In the genomic region with DNA sequence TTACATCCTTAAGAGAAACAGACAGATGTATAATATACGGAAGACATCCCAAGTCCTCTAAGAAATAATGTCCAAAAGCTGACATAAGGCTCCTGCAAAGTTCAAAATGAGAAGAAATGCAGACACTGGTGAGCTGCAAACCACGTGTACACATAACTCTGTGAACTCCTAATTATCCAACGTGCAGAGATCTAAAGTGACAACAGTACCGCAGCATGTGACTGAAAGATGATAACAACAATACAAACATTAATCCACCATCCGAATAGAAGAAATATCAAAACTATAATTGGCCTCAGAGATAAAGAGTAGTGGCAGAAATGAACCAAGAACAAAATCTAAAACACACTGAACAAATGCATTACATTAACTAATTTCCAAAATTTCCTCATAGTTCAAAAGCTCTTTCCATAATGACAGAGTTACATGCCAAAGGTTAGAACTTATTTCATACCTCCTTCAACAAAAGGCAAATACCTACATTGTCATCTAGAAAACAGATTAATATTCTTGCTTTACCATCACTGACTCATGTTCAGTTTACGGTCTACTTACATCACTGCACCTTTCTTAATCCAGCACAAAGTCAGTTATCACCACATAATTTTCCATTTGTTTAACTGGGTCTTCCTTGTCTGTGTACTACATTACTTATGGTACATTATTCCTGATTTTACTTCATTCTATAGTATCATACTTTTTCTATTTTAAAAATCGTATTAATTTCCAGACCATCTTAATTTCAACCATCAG, we compare ENCODE assay signal across 3 cellular contexts.
TF ChIP-seq lines count a peak whose summit lies in the region.

No MANE protein-coding gene starts in this region.

TF ChIP-seq in SK-N-SH, 30 proteins besides CTCF, POLR2A, EP300 and RAD21:
- TF ChIP-seq ELF1 (IDR thresholded peaks at IDR 0.05) (no peak), RXRA (IDR thresholded peaks at IDR 0.05; ENCODE audit: borderline replicate concordance, low read depth) (no peak), TEAD4 (IDR thresholded peaks at IDR 0.05; ENCODE audit: borderline replicate concordance, insufficient read depth) (no peak), FOSL2 (IDR thresholded peaks at IDR 0.05; ENCODE audit: borderline replicate concordance, low read depth) (no peak), YY1 (IDR thresholded peaks at IDR 0.05; ENCODE audit: low read depth) (no peak), TCF12 (IDR thresholded peaks at IDR 0.05) (no peak), FOXM1 (IDR thresholded peaks at IDR 0.05; ENCODE audit: low read depth) (no peak), TAF1 (IDR thresholded peaks at IDR 0.05; ENCODE audit: borderline replicate concordance, low read depth, low read length) (no peak), JUND (IDR thresholded peaks at IDR 0.05) (no peak), MEF2A (IDR thresholded peaks at IDR 0.05; ENCODE audit: borderline replicate concordance, low read depth) (no peak), NRF1 (IDR thresholded peaks at IDR 0.05; ENCODE audit: low read depth, low read length) (no peak), FOXJ3 (CRISPR knock-in tag; IDR thresholded peaks at IDR 0.05) (no peak), SMC3 (IDR thresholded peaks at IDR 0.05; ENCODE audit: low read depth, low read length) (no peak), RCOR1 (IDR thresholded peaks at IDR 0.05; ENCODE audit: low read length) (no peak), RFX5 (IDR thresholded peaks at IDR 0.05; ENCODE audit: low read length) (no peak), CHD2 (IDR thresholded peaks at IDR 0.05; ENCODE audit: low read length, partially characterized antibody) (no peak)
- TF ChIP-seq, protein P1, sequence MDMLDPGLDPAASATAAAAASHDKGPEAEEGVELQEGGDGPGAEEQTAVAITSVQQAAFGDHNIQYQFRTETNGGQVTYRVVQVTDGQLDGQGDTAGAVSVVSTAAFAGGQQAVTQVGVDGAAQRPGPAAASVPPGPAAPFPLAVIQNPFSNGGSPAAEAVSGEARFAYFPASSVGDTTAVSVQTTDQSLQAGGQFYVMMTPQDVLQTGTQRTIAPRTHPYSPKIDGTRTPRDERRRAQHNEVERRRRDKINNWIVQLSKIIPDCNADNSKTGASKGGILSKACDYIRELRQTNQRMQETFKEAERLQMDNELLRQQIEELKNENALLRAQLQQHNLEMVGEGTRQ (IDR thresholded peaks at IDR 0.05; ENCODE audit: borderline replicate concordance, low read depth, low read length) = no peak
- TF ChIP-seq, protein P2, sequence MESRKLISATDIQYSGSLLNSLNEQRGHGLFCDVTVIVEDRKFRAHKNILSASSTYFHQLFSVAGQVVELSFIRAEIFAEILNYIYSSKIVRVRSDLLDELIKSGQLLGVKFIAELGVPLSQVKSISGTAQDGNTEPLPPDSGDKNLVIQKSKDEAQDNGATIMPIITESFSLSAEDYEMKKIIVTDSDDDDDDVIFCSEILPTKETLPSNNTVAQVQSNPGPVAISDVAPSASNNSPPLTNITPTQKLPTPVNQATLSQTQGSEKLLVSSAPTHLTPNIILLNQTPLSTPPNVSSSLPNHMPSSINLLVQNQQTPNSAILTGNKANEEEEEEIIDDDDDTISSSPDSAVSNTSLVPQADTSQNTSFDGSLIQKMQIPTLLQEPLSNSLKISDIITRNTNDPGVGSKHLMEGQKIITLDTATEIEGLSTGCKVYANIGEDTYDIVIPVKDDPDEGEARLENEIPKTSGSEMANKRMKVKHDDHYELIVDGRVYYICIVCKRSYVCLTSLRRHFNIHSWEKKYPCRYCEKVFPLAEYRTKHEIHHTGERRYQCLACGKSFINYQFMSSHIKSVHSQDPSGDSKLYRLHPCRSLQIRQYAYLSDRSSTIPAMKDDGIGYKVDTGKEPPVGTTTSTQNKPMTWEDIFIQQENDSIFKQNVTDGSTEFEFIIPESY (IDR thresholded peaks at IDR 0.05; ENCODE audit: borderline replicate concordance, low read depth) = no peak
TF ChIP-seq in SK-N-SH: peak in this region for 0.

TF ChIP-seq in SK-N-SH treated with all-trans-retinoic acid at 6 μM for 48 hours, 23 proteins besides CTCF, POLR2A, EP300 and RAD21:
- TF ChIP-seq ZNF8 (CRISPR knock-in tag; IDR thresholded peaks at IDR 0.05) (no peak), ISL1 (CRISPR knock-in tag; IDR thresholded peaks at IDR 0.05) (no peak)
- TF ChIP-seq, protein P3, sequence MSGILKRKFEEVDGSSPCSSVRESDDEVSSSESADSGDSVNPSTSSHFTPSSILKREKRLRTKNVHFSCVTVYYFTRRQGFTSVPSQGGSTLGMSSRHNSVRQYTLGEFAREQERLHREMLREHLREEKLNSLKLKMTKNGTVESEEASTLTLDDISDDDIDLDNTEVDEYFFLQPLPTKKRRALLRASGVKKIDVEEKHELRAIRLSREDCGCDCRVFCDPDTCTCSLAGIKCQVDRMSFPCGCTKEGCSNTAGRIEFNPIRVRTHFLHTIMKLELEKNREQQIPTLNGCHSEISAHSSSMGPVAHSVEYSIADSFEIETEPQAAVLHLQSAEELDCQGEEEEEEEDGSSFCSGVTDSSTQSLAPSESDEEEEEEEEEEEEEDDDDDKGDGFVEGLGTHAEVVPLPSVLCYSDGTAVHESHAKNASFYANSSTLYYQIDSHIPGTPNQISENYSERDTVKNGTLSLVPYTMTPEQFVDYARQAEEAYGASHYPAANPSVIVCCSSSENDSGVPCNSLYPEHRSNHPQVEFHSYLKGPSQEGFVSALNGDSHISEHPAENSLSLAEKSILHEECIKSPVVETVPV (CRISPR knock-in tag; IDR thresholded peaks at IDR 0.05) = no peak
- TF ChIP-seq, protein P4, sequence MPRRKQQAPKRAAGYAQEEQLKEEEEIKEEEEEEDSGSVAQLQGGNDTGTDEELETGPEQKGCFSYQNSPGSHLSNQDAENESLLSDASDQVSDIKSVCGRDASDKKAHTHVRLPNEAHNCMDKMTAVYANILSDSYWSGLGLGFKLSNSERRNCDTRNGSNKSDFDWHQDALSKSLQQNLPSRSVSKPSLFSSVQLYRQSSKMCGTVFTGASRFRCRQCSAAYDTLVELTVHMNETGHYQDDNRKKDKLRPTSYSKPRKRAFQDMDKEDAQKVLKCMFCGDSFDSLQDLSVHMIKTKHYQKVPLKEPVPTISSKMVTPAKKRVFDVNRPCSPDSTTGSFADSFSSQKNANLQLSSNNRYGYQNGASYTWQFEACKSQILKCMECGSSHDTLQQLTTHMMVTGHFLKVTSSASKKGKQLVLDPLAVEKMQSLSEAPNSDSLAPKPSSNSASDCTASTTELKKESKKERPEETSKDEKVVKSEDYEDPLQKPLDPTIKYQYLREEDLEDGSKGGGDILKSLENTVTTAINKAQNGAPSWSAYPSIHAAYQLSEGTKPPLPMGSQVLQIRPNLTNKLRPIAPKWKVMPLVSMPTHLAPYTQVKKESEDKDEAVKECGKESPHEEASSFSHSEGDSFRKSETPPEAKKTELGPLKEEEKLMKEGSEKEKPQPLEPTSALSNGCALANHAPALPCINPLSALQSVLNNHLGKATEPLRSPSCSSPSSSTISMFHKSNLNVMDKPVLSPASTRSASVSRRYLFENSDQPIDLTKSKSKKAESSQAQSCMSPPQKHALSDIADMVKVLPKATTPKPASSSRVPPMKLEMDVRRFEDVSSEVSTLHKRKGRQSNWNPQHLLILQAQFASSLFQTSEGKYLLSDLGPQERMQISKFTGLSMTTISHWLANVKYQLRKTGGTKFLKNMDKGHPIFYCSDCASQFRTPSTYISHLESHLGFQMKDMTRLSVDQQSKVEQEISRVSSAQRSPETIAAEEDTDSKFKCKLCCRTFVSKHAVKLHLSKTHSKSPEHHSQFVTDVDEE (CRISPR knock-in tag; IDR thresholded peaks at IDR 0.05) = no peak

TF ChIP-seq in HCT116, 20 proteins besides CTCF, POLR2A, EP300 and RAD21:
- TF ChIP-seq TCF7L2 (IDR thresholded peaks at IDR 0.05; ENCODE audit: borderline replicate concordance, extremely low read depth, insufficient read depth, insufficient read length) (no peak), EZH2 (IDR thresholded peaks at IDR 0.05) (no peak), ZNF274 (IDR thresholded peaks at IDR 0.05; ENCODE audit: low read depth, low read length) (no peak), ZFX (IDR thresholded peaks at IDR 0.05) (no peak), JUND (IDR thresholded peaks at IDR 0.05) (no peak), SRF (IDR thresholded peaks at IDR 0.05; ENCODE audit: low read depth) (no peak), POLR2AphosphoS5 (IDR thresholded peaks at IDR 0.05; ENCODE audit: low read depth, low read length) (no peak)
- TF ChIP-seq, protein P5, sequence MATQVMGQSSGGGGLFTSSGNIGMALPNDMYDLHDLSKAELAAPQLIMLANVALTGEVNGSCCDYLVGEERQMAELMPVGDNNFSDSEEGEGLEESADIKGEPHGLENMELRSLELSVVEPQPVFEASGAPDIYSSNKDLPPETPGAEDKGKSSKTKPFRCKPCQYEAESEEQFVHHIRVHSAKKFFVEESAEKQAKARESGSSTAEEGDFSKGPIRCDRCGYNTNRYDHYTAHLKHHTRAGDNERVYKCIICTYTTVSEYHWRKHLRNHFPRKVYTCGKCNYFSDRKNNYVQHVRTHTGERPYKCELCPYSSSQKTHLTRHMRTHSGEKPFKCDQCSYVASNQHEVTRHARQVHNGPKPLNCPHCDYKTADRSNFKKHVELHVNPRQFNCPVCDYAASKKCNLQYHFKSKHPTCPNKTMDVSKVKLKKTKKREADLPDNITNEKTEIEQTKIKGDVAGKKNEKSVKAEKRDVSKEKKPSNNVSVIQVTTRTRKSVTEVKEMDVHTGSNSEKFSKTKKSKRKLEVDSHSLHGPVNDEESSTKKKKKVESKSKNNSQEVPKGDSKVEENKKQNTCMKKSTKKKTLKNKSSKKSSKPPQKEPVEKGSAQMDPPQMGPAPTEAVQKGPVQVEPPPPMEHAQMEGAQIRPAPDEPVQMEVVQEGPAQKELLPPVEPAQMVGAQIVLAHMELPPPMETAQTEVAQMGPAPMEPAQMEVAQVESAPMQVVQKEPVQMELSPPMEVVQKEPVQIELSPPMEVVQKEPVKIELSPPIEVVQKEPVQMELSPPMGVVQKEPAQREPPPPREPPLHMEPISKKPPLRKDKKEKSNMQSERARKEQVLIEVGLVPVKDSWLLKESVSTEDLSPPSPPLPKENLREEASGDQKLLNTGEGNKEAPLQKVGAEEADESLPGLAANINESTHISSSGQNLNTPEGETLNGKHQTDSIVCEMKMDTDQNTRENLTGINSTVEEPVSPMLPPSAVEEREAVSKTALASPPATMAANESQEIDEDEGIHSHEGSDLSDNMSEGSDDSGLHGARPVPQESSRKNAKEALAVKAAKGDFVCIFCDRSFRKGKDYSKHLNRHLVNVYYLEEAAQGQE (IDR thresholded peaks at IDR 0.05; ENCODE audit: low read depth) = no peak
